In genomic region chr1:235908742-235909520, GRCh38 we compare ENCODE assay signal across 9 cellular contexts. TPM values are rescaled to one million over a fixed set of nuclear protein-coding genes. Genes with fewer than 3 reads are reported as not detected.
DNase-seq lines count a peak whose midpoint lies in the region; ATAC-seq lines count a peak whose summit lies in the region.
"Had no signal": no experiment of that assay in that cellular context is flagged by ENCODE, and none has a peak within 500 bp of the region (broad histone marks: within the 10 kb centered on the region; RNA-seq: fewer than 3 reads in every experiment).

No MANE protein-coding gene starts in this region.

- H2AFZ ChIP-seq in trophoblast cell (ENCODE audit: insufficient read depth, low read length, poor library complexity), result no peak overlapping the region

- no CpG with 5 or more reads among the region's 8 CpGs for WGBS in trophoblast cell (ENCODE audit: extremely low coverage, insufficient coverage, insufficient read length)

- peak overlapping the region; percentile 33 for H2BK120ac ChIP-seq in trophoblast cell (ENCODE audit: insufficient read depth, low read length, poor library complexity)

- H3K9me3 ChIP-seq in trophoblast cell (ENCODE audit: insufficient read depth, low read depth, low read length), result no peaks in the 10 kb centered on the region

- H3K4ac ChIP-seq in trophoblast cell (ENCODE audit: low read depth, low read length), result no peak overlapping the region

- H3K27ac ChIP-seq in trophoblast cell (ENCODE audit: low read depth, low read length), result no peak overlapping the region

- peak overlapping the region; percentile 42 for H4K91ac ChIP-seq in trophoblast cell (ENCODE audit: low read depth, low read length)

- no peak overlapping the region for H2BK5ac ChIP-seq in trophoblast cell (ENCODE audit: low read depth, low read length, poor library complexity)

- H2BK12ac ChIP-seq in trophoblast cell (ENCODE audit: low read length), result peak overlapping the region; percentile 53

- H3K79me1 ChIP-seq in trophoblast cell (ENCODE audit: low read length), result peaks cover 6% of the 10 kb centered on the region

- no peak for ATAC-seq in GM18867 (IDR thresholded peaks at IDR 0.05; ENCODE audit: unreplicated experiment)
- no peak for ATAC-seq in HG02870 (IDR thresholded peaks at IDR 0.05; ENCODE audit: unreplicated experiment)
- no peak for ATAC-seq in HG02981 (IDR thresholded peaks at IDR 0.05; ENCODE audit: unreplicated experiment)

- no peaks in the 10 kb centered on the region for H3K79me2 ChIP-seq in trophoblast cell (ENCODE audit: control insufficient read depth, insufficient read depth, low read length, poor library complexity)

- H3K4me3 ChIP-seq in trophoblast cell (ENCODE audit: low read depth, low read length), result no peak overlapping the region

- no peak overlapping the region for H3K23ac ChIP-seq in trophoblast cell (ENCODE audit: low read length)

- H3K36me3 ChIP-seq in trophoblast cell (ENCODE audit: control insufficient read depth in 1 of 2, insufficient read depth in 2 of 2, low read length in 2 of 2), result no peaks in the 10 kb centered on the region

- H3K18ac ChIP-seq in trophoblast cell (ENCODE audit: low read length), result peak overlapping the region; percentile 10

- peak overlapping the region; percentile 10 for H2AK5ac ChIP-seq in trophoblast cell (ENCODE audit: low read length)

- no peak overlapping the region for H4K12ac ChIP-seq in trophoblast cell (ENCODE audit: low read depth, low read length)

- no peak overlapping the region for H4K8ac ChIP-seq in trophoblast cell (ENCODE audit: low read depth, low read length)

- H3K9ac ChIP-seq in trophoblast cell (ENCODE audit: low read length), result no peak overlapping the region

- H3K14ac ChIP-seq in trophoblast cell (ENCODE audit: low read length), result peak overlapping the region; percentile 0

- no peak overlapping the region for H3K4me2 ChIP-seq in trophoblast cell (ENCODE audit: low read length)

- DNase-seq in D341Med (ENCODE audit: low spot score), result peak; percentile 65
- peak; percentile 79 for DNase-seq in NCI-H446 treated with DMSO at 0.1 percent for 48 hours (lab: John Stamatoyannopoulos, UW)
- peak; percentile 49 for DNase-seq in epidermal melanocyte (ENCODE audit: insufficient read length, low spot score)
- peak; percentile 53 to 90 for DNase-seq in trophoblast cell
- DNase-seq in activated gamma-delta T cell treated with Interleukin-2 at 50 U/mL for 16 hours, result no peak
- DNase-seq: SIG-M5 had no signal

- peaks cover 7 to 18% of the 10 kb centered on the region in 2 experiments for H3K4me1 ChIP-seq in trophoblast cell (ENCODE audit: control insufficient read depth in 1 of 2, insufficient read depth in 2 of 2, low read length in 2 of 2)

- H3K27me3 ChIP-seq in trophoblast cell (ENCODE audit: insufficient read depth, low read length), result no peaks in the 10 kb centered on the region

RNA-seq across cellular contexts. Expression of gene LYST, which starts 42.2 kb away (rescaled TPM):
- polyA plus RNA-seq in trophoblast cell (2013), result 2.4 and 2.7 TPM in 2 replicates
